1 cellular context compared by ENCODE assay signal in genomic region chr6:127276336-127276735, GRCh38.
TF ChIP-seq lines count a peak whose summit lies in the region.

No MANE protein-coding gene starts in this region.

TF ChIP-seq in K562, 482 proteins besides CTCF, POLR2A, EP300 and RAD21 (continued from another document and continues in another):
- TF ChIP-seq, protein P1, sequence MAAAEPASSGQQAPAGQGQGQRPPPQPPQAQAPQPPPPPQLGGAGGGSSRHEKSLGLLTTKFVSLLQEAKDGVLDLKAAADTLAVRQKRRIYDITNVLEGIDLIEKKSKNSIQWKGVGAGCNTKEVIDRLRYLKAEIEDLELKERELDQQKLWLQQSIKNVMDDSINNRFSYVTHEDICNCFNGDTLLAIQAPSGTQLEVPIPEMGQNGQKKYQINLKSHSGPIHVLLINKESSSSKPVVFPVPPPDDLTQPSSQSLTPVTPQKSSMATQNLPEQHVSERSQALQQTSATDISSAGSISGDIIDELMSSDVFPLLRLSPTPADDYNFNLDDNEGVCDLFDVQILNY (CRISPR knock-in tag; IDR thresholded peaks at IDR 0.05), result no peak
- TF ChIP-seq CBFB (CRISPR knock-in tag; IDR thresholded peaks at IDR 0.05) (no peak), SIN3B (IDR thresholded peaks at IDR 0.05; ENCODE audit: low read depth) (no peak), SIX5 (IDR thresholded peaks at IDR 0.05; ENCODE audit: borderline replicate concordance in 1 of 2, insufficient read depth in 1 of 2, low read depth in 1 of 2, low read length in 2 of 2) (no peak), MEIS2 (IDR thresholded peaks at IDR 0.05; ENCODE audit: partially characterized antibody) (peak; percentile 8), PCBP2 (IDR thresholded peaks at IDR 0.05; ENCODE audit: low read depth, low read length, poor library complexity, severe bottlenecking) (no peak), CXXC5 (CRISPR knock-in tag; IDR thresholded peaks at IDR 0.05) (no peak), ZNF561 (CRISPR knock-in tag; conservative IDR thresholded peaks at IDR 0.05) (no peak), KLF16 (IDR thresholded peaks at IDR 0.05) (peak; percentile 47; the same call in 1 of the 2 replicates), ELF2 (CRISPR knock-in tag; IDR thresholded peaks at IDR 0.05) (no peak), DPF2 (IDR thresholded peaks at IDR 0.05) (peak; percentile 32; the same call in 1 of the 2 replicates), JUND (IDR thresholded peaks at IDR 0.05; ENCODE audit: borderline replicate concordance, low read depth, low read length) (no peak), JUND (tag; IDR thresholded peaks at IDR 0.05; ENCODE audit: borderline replicate concordance, low read depth, low read length) (no peak), ZNF277 (CRISPR knock-in tag; IDR thresholded peaks at IDR 0.05; ENCODE audit: borderline replicate concordance) (no peak), MNT (conservative IDR thresholded peaks at IDR 0.05) (no peak), TEAD4 (IDR thresholded peaks at IDR 0.05; ENCODE audit: low read length) (0 out of 2 replicates have a peak, but pooled peaks have one; percentile 35), TEAD4 (CRISPR knock-in tag; IDR thresholded peaks at IDR 0.05; ENCODE audit: borderline replicate concordance) (no peak), ZNF408 (CRISPR knock-in tag; IDR thresholded peaks at IDR 0.05; ENCODE audit: low read depth) (no peak), ELF1 (tag; IDR thresholded peaks at IDR 0.05) (no peak), MAX (CRISPR knock-in tag; IDR thresholded peaks at IDR 0.05) (no peak), FOS (IDR thresholded peaks at IDR 0.05; ENCODE audit: extremely low read depth, insufficient read length) (no peak), JUN (IDR thresholded peaks at IDR 0.05; ENCODE audit: borderline replicate concordance, low read depth, low read length) (no peak), JUN (CRISPR knock-in tag; IDR thresholded peaks at IDR 0.05; ENCODE audit: borderline replicate concordance) (no peak), ZBTB8A (IDR thresholded peaks at IDR 0.05; ENCODE audit: partially characterized antibody) (no peak), DACH1 (IDR thresholded peaks at IDR 0.05; ENCODE audit: partially characterized antibody) (peak; percentile 15), L3MBTL2 (IDR thresholded peaks at IDR 0.05) (no peak), GABPB1 (CRISPR knock-in tag; IDR thresholded peaks at IDR 0.05) (no peak), TCF3 (CRISPR knock-in tag; IDR thresholded peaks at IDR 0.05) (peak; percentile 32; the same call in 1 of the 2 replicates), ARID3A (IDR thresholded peaks at IDR 0.05; ENCODE audit: borderline replicate concordance, low read depth, low read length) (no peak), PHF20 (IDR thresholded peaks at IDR 0.05; ENCODE audit: partially characterized antibody) (no peak), MAZ (CRISPR knock-in tag; conservative IDR thresholded peaks at IDR 0.05 in 1 of 2, IDR thresholded peaks at IDR 0.05 in 1 of 2) (no peak), ZNF551 (CRISPR knock-in tag; IDR thresholded peaks at IDR 0.05) (no peak), TCF7 (IDR thresholded peaks at IDR 0.05; ENCODE audit: borderline replicate concordance) (no peak), STAG1 (CRISPR knock-in tag; IDR thresholded peaks at IDR 0.05; ENCODE audit: borderline replicate concordance) (no peak), CHD1 (IDR thresholded peaks at IDR 0.05; ENCODE audit: low read length) (no peak), SAFB2 (IDR thresholded peaks at IDR 0.05; ENCODE audit: borderline replicate concordance, low read depth, low read length, severe bottlenecking) (no peak), ETV5 (CRISPR knock-in tag; IDR thresholded peaks at IDR 0.05; ENCODE audit: low read depth) (no peak), NEUROD1 (IDR thresholded peaks at IDR 0.05; ENCODE audit: borderline replicate concordance, low read depth, low read length, partially characterized antibody) (no peak), SREBF1 (IDR thresholded peaks at IDR 0.05; ENCODE audit: borderline replicate concordance, low read depth, low read length) (no peak), MCM2 (IDR thresholded peaks at IDR 0.05; ENCODE audit: low read depth) (no peak), SNIP1 (IDR thresholded peaks at IDR 0.05; ENCODE audit: low read depth) (no peak), U2AF1 (optimal IDR thresholded peaks at IDR 0.05; ENCODE audit: low read depth, low read length) (no peak), LARP7 (IDR thresholded peaks at IDR 0.05) (no peak), RB1 (IDR thresholded peaks at IDR 0.05; ENCODE audit: low read depth) (no peak), VEZF1 (CRISPR knock-in tag; IDR thresholded peaks at IDR 0.05) (0 out of 2 replicates have a peak, but pooled peaks have one; percentile 34), HNRNPLL (IDR thresholded peaks at IDR 0.05; ENCODE audit: low read depth, low read length, poor library complexity, severe bottlenecking) (no peak), ZNF436 (CRISPR knock-in tag; IDR thresholded peaks at IDR 0.05) (no peak), MED1 (CRISPR knock-in tag; IDR thresholded peaks at IDR 0.05; ENCODE audit: borderline replicate concordance) (no peak), ZNF282 (CRISPR knock-in tag; IDR thresholded peaks at IDR 0.05) (no peak), MAFG (tag; conservative IDR thresholded peaks at IDR 0.05) (no peak), TAL1 (IDR thresholded peaks at IDR 0.05) (peak; percentile 41; the same call in 1 of the 2 replicates), NBN (IDR thresholded peaks at IDR 0.05; ENCODE audit: low read depth) (no peak), HIVEP1 (CRISPR knock-in tag; IDR thresholded peaks at IDR 0.05) (no peak)
- TF ChIP-seq, protein P2, sequence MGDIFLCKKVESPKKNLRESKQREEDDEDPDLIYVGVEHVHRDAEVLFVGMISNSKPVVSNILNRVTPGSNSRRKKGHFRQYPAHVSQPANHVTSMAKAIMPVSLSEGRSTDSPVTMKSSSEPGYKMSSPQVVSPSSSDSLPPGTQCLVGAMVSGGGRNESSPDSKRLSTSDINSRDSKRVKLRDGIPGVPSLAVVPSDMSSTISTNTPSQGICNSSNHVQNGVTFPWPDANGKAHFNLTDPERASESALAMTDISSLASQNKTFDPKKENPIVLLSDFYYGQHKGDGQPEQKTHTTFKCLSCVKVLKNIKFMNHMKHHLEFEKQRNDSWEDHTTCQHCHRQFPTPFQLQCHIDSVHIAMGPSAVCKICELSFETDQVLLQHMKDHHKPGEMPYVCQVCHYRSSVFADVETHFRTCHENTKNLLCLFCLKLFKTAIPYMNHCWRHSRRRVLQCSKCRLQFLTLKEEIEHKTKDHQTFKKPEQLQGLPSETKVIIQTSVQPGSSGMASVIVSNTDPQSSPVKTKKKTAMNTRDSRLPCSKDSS (IDR thresholded peaks at IDR 0.05; ENCODE audit: low read depth, partially characterized antibody), result no peak
- TF ChIP-seq, protein P3, sequence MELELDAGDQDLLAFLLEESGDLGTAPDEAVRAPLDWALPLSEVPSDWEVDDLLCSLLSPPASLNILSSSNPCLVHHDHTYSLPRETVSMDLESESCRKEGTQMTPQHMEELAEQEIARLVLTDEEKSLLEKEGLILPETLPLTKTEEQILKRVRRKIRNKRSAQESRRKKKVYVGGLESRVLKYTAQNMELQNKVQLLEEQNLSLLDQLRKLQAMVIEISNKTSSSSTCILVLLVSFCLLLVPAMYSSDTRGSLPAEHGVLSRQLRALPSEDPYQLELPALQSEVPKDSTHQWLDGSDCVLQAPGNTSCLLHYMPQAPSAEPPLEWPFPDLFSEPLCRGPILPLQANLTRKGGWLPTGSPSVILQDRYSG (tag; conservative IDR thresholded peaks at IDR 0.05; ENCODE audit: low read depth), result no peak
- TF ChIP-seq, protein P4, sequence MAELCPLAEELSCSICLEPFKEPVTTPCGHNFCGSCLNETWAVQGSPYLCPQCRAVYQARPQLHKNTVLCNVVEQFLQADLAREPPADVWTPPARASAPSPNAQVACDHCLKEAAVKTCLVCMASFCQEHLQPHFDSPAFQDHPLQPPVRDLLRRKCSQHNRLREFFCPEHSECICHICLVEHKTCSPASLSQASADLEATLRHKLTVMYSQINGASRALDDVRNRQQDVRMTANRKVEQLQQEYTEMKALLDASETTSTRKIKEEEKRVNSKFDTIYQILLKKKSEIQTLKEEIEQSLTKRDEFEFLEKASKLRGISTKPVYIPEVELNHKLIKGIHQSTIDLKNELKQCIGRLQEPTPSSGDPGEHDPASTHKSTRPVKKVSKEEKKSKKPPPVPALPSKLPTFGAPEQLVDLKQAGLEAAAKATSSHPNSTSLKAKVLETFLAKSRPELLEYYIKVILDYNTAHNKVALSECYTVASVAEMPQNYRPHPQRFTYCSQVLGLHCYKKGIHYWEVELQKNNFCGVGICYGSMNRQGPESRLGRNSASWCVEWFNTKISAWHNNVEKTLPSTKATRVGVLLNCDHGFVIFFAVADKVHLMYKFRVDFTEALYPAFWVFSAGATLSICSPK (IDR thresholded peaks at IDR 0.05; ENCODE audit: borderline replicate concordance), result no peak
- TF ChIP-seq, protein P5, sequence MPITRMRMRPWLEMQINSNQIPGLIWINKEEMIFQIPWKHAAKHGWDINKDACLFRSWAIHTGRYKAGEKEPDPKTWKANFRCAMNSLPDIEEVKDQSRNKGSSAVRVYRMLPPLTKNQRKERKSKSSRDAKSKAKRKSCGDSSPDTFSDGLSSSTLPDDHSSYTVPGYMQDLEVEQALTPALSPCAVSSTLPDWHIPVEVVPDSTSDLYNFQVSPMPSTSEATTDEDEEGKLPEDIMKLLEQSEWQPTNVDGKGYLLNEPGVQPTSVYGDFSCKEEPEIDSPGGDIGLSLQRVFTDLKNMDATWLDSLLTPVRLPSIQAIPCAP (CRISPR knock-in tag; IDR thresholded peaks at IDR 0.05; ENCODE audit: borderline replicate concordance), result no peak
- TF ChIP-seq, protein P6, sequence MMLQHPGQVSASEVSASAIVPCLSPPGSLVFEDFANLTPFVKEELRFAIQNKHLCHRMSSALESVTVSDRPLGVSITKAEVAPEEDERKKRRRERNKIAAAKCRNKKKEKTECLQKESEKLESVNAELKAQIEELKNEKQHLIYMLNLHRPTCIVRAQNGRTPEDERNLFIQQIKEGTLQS (IDR thresholded peaks at IDR 0.05), result no peak
- TF ChIP-seq, protein P6 (CRISPR knock-in tag; conservative IDR thresholded peaks at IDR 0.05), result no peak
- TF ChIP-seq, protein P7, sequence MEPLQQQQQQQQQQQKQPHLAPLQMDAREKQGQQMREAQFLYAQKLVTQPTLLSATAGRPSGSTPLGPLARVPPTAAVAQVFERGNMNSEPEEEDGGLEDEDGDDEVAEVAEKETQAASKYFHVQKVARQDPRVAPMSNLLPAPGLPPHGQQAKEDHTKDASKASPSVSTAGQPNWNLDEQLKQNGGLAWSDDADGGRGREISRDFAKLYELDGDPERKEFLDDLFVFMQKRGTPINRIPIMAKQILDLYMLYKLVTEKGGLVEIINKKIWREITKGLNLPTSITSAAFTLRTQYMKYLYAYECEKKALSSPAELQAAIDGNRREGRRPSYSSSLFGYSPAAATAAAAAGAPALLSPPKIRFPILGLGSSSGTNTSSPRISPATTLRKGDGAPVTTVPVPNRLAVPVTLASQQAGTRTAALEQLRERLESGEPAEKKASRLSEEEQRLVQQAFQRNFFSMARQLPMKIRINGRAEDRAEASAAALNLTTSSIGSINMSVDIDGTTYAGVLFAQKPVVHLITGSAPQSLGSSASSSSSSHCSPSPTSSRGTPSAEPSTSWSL (CRISPR knock-in tag; IDR thresholded peaks at IDR 0.05; ENCODE audit: borderline replicate concordance), result no peak
